Comparison of ENCODE assay signal across 1 cellular context in the genomic region with DNA sequence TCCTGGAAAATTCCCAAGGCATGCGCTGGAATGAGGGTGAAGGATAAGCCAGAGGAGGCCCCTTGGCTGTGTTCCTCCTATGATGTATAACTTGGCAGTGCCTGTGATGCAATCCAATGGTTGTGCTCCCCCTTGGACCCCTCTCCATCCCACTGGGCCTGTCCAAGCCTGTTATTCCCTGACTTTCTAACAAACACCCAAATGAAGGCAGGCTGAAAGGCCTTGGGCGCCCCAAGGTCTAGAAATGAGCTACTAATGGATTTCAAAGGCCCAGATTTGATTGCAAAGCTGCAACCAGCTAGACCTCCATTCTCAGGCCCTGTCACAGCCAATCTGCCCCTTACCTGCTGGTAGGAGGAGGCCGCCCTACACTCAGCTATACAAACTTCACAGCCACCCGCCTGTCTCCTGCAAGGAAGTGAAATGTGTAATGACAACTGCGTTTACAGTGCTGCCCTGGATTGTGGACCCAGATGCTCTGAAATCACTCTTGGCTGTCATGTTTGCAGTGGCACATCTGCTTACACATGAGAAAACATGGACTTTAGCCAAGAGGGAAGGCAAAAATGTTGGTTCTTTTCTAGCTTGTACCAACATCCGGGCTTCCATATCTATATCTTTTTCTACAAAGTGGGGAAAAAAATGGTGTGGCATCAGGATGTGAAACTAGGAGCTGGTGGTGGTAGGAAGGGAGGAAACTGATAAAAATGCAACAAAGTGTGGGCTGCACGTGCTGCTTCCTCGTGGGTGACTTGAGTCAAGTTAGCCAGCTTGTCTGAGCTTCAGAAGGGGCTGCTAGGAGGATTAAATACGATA.
TF ChIP-seq lines count a peak whose summit lies in the region.

No MANE protein-coding gene starts in this region.

TF ChIP-seq in HepG2, 621 proteins besides CTCF, POLR2A, EP300 and RAD21 (continued from another document and continues in another):
- TF ChIP-seq, protein P1, sequence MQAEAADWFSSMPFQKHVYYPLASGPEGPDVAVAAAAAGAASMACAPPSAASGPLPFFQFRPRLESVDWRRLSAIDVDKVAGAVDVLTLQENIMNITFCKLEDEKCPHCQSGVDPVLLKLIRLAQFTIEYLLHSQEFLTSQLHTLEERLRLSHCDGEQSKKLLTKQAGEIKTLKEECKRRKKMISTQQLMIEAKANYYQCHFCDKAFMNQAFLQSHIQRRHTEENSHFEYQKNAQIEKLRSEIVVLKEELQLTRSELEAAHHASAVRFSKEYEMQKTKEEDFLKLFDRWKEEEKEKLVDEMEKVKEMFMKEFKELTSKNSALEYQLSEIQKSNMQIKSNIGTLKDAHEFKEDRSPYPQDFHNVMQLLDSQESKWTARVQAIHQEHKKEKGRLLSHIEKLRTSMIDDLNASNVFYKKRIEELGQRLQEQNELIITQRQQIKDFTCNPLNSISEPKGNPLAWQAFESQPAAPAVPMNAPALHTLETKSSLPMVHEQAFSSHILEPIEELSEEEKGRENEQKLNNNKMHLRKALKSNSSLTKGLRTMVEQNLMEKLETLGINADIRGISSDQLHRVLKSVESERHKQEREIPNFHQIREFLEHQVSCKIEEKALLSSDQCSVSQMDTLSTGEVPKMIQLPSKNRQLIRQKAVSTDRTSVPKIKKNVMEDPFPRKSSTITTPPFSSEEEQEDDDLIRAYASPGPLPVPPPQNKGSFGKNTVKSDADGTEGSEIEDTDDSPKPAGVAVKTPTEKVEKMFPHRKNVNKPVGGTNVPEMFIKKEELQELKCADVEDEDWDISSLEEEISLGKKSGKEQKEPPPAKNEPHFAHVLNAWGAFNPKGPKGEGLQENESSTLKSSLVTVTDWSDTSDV (CRISPR knock-in tag; IDR thresholded peaks at IDR 0.05): no peak
- TF ChIP-seq, protein P2, sequence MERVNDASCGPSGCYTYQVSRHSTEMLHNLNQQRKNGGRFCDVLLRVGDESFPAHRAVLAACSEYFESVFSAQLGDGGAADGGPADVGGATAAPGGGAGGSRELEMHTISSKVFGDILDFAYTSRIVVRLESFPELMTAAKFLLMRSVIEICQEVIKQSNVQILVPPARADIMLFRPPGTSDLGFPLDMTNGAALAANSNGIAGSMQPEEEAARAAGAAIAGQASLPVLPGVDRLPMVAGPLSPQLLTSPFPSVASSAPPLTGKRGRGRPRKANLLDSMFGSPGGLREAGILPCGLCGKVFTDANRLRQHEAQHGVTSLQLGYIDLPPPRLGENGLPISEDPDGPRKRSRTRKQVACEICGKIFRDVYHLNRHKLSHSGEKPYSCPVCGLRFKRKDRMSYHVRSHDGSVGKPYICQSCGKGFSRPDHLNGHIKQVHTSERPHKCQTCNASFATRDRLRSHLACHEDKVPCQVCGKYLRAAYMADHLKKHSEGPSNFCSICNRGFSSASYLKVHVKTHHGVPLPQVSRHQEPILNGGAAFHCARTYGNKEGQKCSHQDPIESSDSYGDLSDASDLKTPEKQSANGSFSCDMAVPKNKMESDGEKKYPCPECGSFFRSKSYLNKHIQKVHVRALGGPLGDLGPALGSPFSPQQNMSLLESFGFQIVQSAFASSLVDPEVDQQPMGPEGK (CRISPR knock-in tag; IDR thresholded peaks at IDR 0.05): 0 out of 2 replicates have a peak, but pooled peaks have one; percentile 40
- TF ChIP-seq JARID2 (CRISPR knock-in tag; IDR thresholded peaks at IDR 0.05; ENCODE audit: insufficient replicate concordance): no peak
- peak; percentile 62; the same call in 1 of the 2 replicates for TF ChIP-seq POGZ (CRISPR knock-in tag; IDR thresholded peaks at IDR 0.05)
- TF ChIP-seq, protein P3, sequence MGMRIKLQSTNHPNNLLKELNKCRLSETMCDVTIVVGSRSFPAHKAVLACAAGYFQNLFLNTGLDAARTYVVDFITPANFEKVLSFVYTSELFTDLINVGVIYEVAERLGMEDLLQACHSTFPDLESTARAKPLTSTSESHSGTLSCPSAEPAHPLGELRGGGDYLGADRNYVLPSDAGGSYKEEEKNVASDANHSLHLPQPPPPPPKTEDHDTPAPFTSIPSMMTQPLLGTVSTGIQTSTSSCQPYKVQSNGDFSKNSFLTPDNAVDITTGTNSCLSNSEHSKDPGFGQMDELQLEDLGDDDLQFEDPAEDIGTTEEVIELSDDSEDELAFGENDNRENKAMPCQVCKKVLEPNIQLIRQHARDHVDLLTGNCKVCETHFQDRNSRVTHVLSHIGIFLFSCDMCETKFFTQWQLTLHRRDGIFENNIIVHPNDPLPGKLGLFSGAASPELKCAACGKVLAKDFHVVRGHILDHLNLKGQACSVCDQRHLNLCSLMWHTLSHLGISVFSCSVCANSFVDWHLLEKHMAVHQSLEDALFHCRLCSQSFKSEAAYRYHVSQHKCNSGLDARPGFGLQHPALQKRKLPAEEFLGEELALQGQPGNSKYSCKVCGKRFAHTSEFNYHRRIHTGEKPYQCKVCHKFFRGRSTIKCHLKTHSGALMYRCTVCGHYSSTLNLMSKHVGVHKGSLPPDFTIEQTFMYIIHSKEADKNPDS (CRISPR knock-in tag; IDR thresholded peaks at IDR 0.05): no peak
- TF ChIP-seq, protein P4, sequence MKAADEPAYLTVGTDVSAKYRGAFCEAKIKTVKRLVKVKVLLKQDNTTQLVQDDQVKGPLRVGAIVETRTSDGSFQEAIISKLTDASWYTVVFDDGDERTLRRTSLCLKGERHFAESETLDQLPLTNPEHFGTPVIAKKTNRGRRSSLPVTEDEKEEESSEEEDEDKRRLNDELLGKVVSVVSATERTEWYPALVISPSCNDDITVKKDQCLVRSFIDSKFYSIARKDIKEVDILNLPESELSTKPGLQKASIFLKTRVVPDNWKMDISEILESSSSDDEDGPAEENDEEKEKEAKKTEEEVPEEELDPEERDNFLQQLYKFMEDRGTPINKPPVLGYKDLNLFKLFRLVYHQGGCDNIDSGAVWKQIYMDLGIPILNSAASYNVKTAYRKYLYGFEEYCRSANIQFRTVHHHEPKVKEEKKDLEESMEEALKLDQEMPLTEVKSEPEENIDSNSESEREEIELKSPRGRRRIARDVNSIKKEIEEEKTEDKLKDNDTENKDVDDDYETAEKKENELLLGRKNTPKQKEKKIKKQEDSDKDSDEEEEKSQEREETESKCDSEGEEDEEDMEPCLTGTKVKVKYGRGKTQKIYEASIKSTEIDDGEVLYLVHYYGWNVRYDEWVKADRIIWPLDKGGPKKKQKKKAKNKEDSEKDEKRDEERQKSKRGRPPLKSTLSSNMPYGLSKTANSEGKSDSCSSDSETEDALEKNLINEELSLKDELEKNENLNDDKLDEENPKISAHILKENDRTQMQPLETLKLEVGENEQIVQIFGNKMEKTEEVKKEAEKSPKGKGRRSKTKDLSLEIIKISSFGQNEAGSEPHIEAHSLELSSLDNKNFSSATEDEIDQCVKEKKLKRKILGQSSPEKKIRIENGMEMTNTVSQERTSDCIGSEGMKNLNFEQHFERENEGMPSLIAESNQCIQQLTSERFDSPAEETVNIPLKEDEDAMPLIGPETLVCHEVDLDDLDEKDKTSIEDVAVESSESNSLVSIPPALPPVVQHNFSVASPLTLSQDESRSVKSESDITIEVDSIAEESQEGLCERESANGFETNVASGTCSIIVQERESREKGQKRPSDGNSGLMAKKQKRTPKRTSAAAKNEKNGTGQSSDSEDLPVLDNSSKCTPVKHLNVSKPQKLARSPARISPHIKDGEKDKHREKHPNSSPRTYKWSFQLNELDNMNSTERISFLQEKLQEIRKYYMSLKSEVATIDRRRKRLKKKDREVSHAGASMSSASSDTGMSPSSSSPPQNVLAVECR (CRISPR knock-in tag; IDR thresholded peaks at IDR 0.05; ENCODE audit: borderline replicate concordance): no peak; the same call in 1 of the 2 replicates
- no peak for TF ChIP-seq ZNF510 (CRISPR knock-in tag; IDR thresholded peaks at IDR 0.05; ENCODE audit: low read depth)
- peak; percentile 60 for TF ChIP-seq NCOR1 (IDR thresholded peaks at IDR 0.05; ENCODE audit: borderline replicate concordance, low read length)
- peak; percentile 73 for TF ChIP-seq TCF7 (IDR thresholded peaks at IDR 0.05; ENCODE audit: low read depth)
- TF ChIP-seq SRSF4 (IDR thresholded peaks at IDR 0.05; ENCODE audit: low read depth, low read length, poor library complexity, severe bottlenecking): no peak
- no peak for TF ChIP-seq AGO1 (IDR thresholded peaks at IDR 0.05; ENCODE audit: low read depth, low read length, poor library complexity, severe bottlenecking)
- TF ChIP-seq KDM4B (CRISPR knock-in tag; IDR thresholded peaks at IDR 0.05): peak; percentile 92; the same call in 1 of the 2 replicates
- TF ChIP-seq ZNF292 (CRISPR knock-in tag; IDR thresholded peaks at IDR 0.05; ENCODE audit: borderline replicate concordance, low read depth): peak; percentile 98
- no peak for TF ChIP-seq ZNF615 (CRISPR knock-in tag; IDR thresholded peaks at IDR 0.05; ENCODE audit: borderline replicate concordance)
- TF ChIP-seq, protein P5, sequence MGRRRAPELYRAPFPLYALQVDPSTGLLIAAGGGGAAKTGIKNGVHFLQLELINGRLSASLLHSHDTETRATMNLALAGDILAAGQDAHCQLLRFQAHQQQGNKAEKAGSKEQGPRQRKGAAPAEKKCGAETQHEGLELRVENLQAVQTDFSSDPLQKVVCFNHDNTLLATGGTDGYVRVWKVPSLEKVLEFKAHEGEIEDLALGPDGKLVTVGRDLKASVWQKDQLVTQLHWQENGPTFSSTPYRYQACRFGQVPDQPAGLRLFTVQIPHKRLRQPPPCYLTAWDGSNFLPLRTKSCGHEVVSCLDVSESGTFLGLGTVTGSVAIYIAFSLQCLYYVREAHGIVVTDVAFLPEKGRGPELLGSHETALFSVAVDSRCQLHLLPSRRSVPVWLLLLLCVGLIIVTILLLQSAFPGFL (CRISPR knock-in tag; IDR thresholded peaks at IDR 0.05): no peak
- TF ChIP-seq ZNF782 (CRISPR knock-in tag; IDR thresholded peaks at IDR 0.05; ENCODE audit: borderline replicate concordance): peak; percentile 6; the same call in 1 of the 2 replicates
- no peak for TF ChIP-seq TBP (CRISPR knock-in tag; IDR thresholded peaks at IDR 0.05)
- peak; percentile 33; the same call in 1 of the 2 replicates for TF ChIP-seq GABPB1 (CRISPR knock-in tag; IDR thresholded peaks at IDR 0.05)
- no peak for TF ChIP-seq RNF2 (conservative IDR thresholded peaks at IDR 0.05; ENCODE audit: low read depth)
- TF ChIP-seq, protein P6, sequence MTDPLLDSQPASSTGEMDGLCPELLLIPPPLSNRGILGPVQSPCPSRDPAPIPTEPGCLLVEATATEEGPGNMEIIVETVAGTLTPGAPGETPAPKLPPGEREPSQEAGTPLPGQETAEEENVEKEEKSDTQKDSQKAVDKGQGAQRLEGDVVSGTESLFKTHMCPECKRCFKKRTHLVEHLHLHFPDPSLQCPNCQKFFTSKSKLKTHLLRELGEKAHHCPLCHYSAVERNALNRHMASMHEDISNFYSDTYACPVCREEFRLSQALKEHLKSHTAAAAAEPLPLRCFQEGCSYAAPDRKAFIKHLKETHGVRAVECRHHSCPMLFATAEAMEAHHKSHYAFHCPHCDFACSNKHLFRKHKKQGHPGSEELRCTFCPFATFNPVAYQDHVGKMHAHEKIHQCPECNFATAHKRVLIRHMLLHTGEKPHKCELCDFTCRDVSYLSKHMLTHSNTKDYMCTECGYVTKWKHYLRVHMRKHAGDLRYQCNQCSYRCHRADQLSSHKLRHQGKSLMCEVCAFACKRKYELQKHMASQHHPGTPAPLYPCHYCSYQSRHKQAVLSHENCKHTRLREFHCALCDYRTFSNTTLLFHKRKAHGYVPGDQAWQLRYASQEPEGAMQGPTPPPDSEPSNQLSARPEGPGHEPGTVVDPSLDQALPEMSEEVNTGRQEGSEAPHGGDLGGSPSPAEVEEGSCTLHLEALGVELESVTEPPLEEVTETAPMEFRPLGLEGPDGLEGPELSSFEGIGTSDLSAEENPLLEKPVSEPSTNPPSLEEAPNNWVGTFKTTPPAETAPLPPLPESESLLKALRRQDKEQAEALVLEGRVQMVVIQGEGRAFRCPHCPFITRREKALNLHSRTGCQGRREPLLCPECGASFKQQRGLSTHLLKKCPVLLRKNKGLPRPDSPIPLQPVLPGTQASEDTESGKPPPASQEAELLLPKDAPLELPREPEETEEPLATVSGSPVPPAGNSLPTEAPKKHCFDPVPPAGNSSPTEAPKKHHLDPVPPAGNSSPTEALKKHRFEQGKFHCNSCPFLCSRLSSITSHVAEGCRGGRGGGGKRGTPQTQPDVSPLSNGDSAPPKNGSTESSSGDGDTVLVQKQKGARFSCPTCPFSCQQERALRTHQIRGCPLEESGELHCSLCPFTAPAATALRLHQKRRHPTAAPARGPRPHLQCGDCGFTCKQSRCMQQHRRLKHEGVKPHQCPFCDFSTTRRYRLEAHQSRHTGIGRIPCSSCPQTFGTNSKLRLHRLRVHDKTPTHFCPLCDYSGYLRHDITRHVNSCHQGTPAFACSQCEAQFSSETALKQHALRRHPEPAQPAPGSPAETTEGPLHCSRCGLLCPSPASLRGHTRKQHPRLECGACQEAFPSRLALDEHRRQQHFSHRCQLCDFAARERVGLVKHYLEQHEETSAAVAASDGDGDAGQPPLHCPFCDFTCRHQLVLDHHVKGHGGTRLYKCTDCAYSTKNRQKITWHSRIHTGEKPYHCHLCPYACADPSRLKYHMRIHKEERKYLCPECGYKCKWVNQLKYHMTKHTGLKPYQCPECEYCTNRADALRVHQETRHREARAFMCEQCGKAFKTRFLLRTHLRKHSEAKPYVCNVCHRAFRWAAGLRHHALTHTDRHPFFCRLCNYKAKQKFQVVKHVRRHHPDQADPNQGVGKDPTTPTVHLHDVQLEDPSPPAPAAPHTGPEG (CRISPR knock-in tag; IDR thresholded peaks at IDR 0.05): peak; percentile 63; the same call in 1 of the 2 replicates
- TF ChIP-seq GATA4 (IDR thresholded peaks at IDR 0.05; ENCODE audit: borderline replicate concordance, low read depth): peak; percentile 86
- no peak for TF ChIP-seq TAF15 (IDR thresholded peaks at IDR 0.05; ENCODE audit: low read depth, low read length, poor library complexity, severe bottlenecking)
